In genomic region chr12:6363010-6363329, GRCh38 we compare ENCODE assay signal across 1 cellular context.
TF ChIP-seq lines count a peak whose summit lies in the region.

No MANE protein-coding gene starts in this region.

TF ChIP-seq in liver, 16 proteins besides CTCF, POLR2A, EP300 and RAD21 (continued from another document):
- no peak for TF ChIP-seq ZBTB33 (IDR thresholded peaks at IDR 0.05)
